In the genomic region with DNA sequence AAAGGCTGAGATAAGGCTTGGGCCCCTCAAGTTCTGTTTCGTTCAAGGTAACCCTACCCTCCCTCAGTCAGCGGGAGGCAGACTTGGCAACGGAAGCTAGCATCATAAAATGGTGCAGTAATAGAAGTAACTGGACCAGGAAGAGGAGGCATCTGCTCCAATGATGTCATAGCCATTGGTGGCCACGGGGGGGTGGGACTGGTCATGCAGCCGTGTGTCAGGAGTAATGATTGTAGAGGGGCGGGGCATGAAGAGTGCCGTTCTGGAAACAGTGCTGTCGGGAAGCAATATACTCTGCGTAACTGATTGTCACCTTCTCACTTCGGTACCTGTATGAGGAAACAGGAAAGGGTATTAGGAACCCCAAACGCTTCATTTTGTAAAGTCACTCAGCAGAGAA, we compare ENCODE assay signal across 12 cellular contexts. TPM values are rescaled to one million over a fixed set of nuclear protein-coding genes. Genes with fewer than 3 reads are reported as not detected.
A peak's percentile ranks its signal among the peaks of the same experiment; 100 is the strongest.
DNase-seq lines count a peak whose midpoint lies in the region; ATAC-seq and TF ChIP-seq lines count a peak whose summit lies in the region.
"Had no signal": no experiment of that assay in that cellular context is flagged by ENCODE, and none has a peak within 500 bp of the region (broad histone marks: within the 10 kb centered on the region; RNA-seq: fewer than 3 reads in every experiment).

No MANE protein-coding gene starts in this region.

- ATAC-seq in activated naive CD8-positive, alpha-beta T cell treated with anti-CD3 and anti-CD28 coated beads, Interleukin-2, amount 50 U/mL, for 24 hours: no peak

- no peaks in the 10 kb centered on the region for H3K9me2 ChIP-seq in Karpas-422 (replicated peaks; ENCODE audit: insufficient read depth, low read length)

- TF ChIP-seq CTCF in choroid plexus epithelial cell (conservative IDR thresholded peaks at IDR 0.05; ENCODE audit: low read depth, low read length) (peak; percentile 22), osteoblast (IDR thresholded peaks at IDR 0.05; ENCODE audit: extremely low read depth, low read depth, low read length) (peak; percentile 8)

- in situ Hi-C loops in KBM-7 (cut with MboI; ENCODE audit: low pct_unique_long_range_greater_than_20kb, low sequenced_read_pairs): no loop called here

- H3K4me3 ChIP-seq in choroid plexus epithelial cell (ENCODE audit: low read depth, low read length) (no peak overlapping the region), osteoblast (ENCODE audit: insufficient read depth, low read length) (no peak overlapping the region), Karpas-422 (ENCODE audit: low read length) (no peak overlapping the region)

- H4K20me1 ChIP-seq in osteoblast (ENCODE audit: insufficient read depth, low read length) (peaks cover 22% of the 10 kb centered on the region), Karpas-422 (ENCODE audit: insufficient read depth, low read depth, low read length) (no peaks in the 10 kb centered on the region)

- H3K27ac Mint-ChIP-seq in activated naive CD8-positive, alpha-beta T cell treated with anti-CD3 and anti-CD28 coated beads, Interleukin-2, amount 50 U/mL, for 24 hours: no peak overlapping the region

- H3K36me3 Mint-ChIP-seq in activated naive CD8-positive, alpha-beta T cell treated with anti-CD3 and anti-CD28 coated beads, Interleukin-2, amount 50 U/mL, for 24 hours (ENCODE audit: low read depth): peaks cover 44% of the 10 kb centered on the region

- no peak overlapping the region for H3K4me3 Mint-ChIP-seq in activated naive CD8-positive, alpha-beta T cell treated with anti-CD3 and anti-CD28 coated beads, Interleukin-2, amount 50 U/mL, for 24 hours

- no peaks in the 10 kb centered on the region for H3K27me3 ChIP-seq in osteoblast (ENCODE audit: insufficient read depth, low read length)
- no peaks in the 10 kb centered on the region for H3K27me3 ChIP-seq in Karpas-422 (ENCODE audit: low read length)

- H3K79me2 ChIP-seq in osteoblast (ENCODE audit: insufficient read depth, low read length) (peaks cover 21% of the 10 kb centered on the region), Karpas-422 (ENCODE audit: low read length) (peaks cover 14% of the 10 kb centered on the region)

- H3K4me2 ChIP-seq in osteoblast (ENCODE audit: insufficient read depth, low read length) (no peak overlapping the region), Karpas-422 (ENCODE audit: low read depth, low read length, poor library complexity, severe bottlenecking) (no peak overlapping the region)

- H3K4me1 ChIP-seq in osteoblast (ENCODE audit: insufficient read depth, low read length) (no peaks in the 10 kb centered on the region), Karpas-422 (ENCODE audit: low read length) (peaks cover 7% of the 10 kb centered on the region)

- no peaks in the 10 kb centered on the region for H3K9me3 Mint-ChIP-seq in activated naive CD8-positive, alpha-beta T cell treated with anti-CD3 and anti-CD28 coated beads, Interleukin-2, amount 50 U/mL, for 24 hours

- H2AFZ ChIP-seq in osteoblast (ENCODE audit: low read length) (no peak overlapping the region), Karpas-422 (ENCODE audit: low read length) (no peak overlapping the region)

- no peak overlapping the region for H3K9ac ChIP-seq in Karpas-422 (ENCODE audit: low read length)

- H3K4me1 Mint-ChIP-seq in activated naive CD8-positive, alpha-beta T cell treated with anti-CD3 and anti-CD28 coated beads, Interleukin-2, amount 50 U/mL, for 24 hours: peaks cover under 1% of the 10 kb centered on the region

- DNase-seq in NCI-H526 (lab: John Stamatoyannopoulos, UW): peak; percentile 7 to 45
- no peak for DNase-seq in NCI-H526 treated with DMSO at 0.1 percent for 48 hours (lab: John Stamatoyannopoulos, UW)
- peak; percentile 28 for DNase-seq in KBM-7
- peak; percentile 9 for DNase-seq in choroid plexus epithelial cell (ENCODE audit: low read depth)
- DNase-seq in osteoblast (ENCODE audit: insufficient read length, low spot score, missing footprints): peak; percentile 55
- DNase-seq in central memory CD4-positive, alpha-beta T cell: no peak
- DNase-seq in activated naive CD8-positive, alpha-beta T cell treated with anti-CD3 and anti-CD28 coated beads, Interleukin-2, amount 50 U/mL, for 24 hours: no peak
- DNase-seq in Karpas-422: no peak
- DNase-seq: activated CD4-positive, CD25-positive, alpha-beta regulatory T cell treated with anti-CD3 and anti-CD28 coated beads, Interleukin-2, amount 50 U/mL, for 72 hours; activated naive CD4-positive, alpha-beta T cell; NCI-H1694; retina had no signal

- H3K36me3 ChIP-seq in osteoblast (ENCODE audit: insufficient read depth, low read length) (peaks cover 66% of the 10 kb centered on the region), Karpas-422 (ENCODE audit: insufficient read depth, low read length) (peaks cover 47% of the 10 kb centered on the region)

- H3K9me3 ChIP-seq in osteoblast (ENCODE audit: low read depth, low read length): no peaks in the 10 kb centered on the region
- H3K9me3 ChIP-seq in Karpas-422 (ENCODE audit: low read length): no peaks in the 10 kb centered on the region

- no peaks in the 10 kb centered on the region for H3K27me3 Mint-ChIP-seq in activated naive CD8-positive, alpha-beta T cell treated with anti-CD3 and anti-CD28 coated beads, Interleukin-2, amount 50 U/mL, for 24 hours

- H3K27ac ChIP-seq in osteoblast (ENCODE audit: low read depth, low read length) (no peak overlapping the region), Karpas-422 (ENCODE audit: low read length) (no peak overlapping the region)

RNA-seq across cellular contexts. Expression of a gene that starts 6.9 kb away (rescaled TPM):
- total RNA-seq in osteoblast: 13.0 and 15.9 TPM in 2 replicates
- total RNA-seq in Karpas-422 (2014; rRNA removed; shearing (Covaris generic); ENCODE audit: low replicate concordance): 18.5 and 33.5 TPM in 2 replicates

RNA-seq across cellular contexts. Expression of a gene that starts 20.9 kb away (rescaled TPM):
- total RNA-seq in osteoblast: 15.0 and 15.6 TPM in 2 replicates
- total RNA-seq in Karpas-422 (2014; rRNA removed; shearing (Covaris generic); ENCODE audit: low replicate concordance): 6.4 and 8.2 TPM in 2 replicates

RNA-seq across cellular contexts. Expression of a gene that starts 53.9 kb away (rescaled TPM):
- total RNA-seq in osteoblast: 25.7 and 29.8 TPM in 2 replicates
- total RNA-seq in Karpas-422 (2014; rRNA removed; shearing (Covaris generic); ENCODE audit: low replicate concordance): 33.6 and 65.0 TPM in 2 replicates

Comparison
In these comparisons a context has a peak if more than half of its experiments do, and no peak if none do; other contexts are left out.
1. DNase-seq: peak in NCI-H526 (2 of 2), KBM-7 (single experiment), choroid plexus epithelial cell (single experiment) and osteoblast (single experiment); none in NCI-H526 treated with DMSO at 0.1 percent for 48 hours (single experiment), central memory CD4-positive, alpha-beta T cell (single experiment), activated naive CD8-positive, alpha-beta T cell treated with anti-CD3 and anti-CD28 coated beads, Interleukin-2, amount 50 U/mL, for 24 hours (single experiment) and Karpas-422 (single experiment).